In genomic region chr15:83065431-83065830, GRCh38 we compare ENCODE assay signal across 8 cellular contexts. TPM values are rescaled to one million over a fixed set of nuclear protein-coding genes. Genes with fewer than 3 reads are reported as not detected.
DNase-seq lines count a peak whose midpoint lies in the region; ATAC-seq and TF ChIP-seq lines count a peak whose summit lies in the region.

No MANE protein-coding gene starts in this region.

- H3K4me3 Mint-ChIP-seq in endothelial cell (ENCODE audit: unreplicated experiment) (peak overlapping the region; percentile 83), osteocyte (ENCODE audit: unreplicated experiment) (peak overlapping the region; percentile 84)

- H3K9ac ChIP-seq in DND-41 (ENCODE audit: low read depth, low read length) (peak overlapping the region; percentile 92), NT2/D1 (ENCODE audit: insufficient read length, low read depth) (peak overlapping the region; percentile 37)

- H3K4me1 ChIP-seq in DND-41 (ENCODE audit: insufficient read depth, low read length) (peaks cover 62% of the 10 kb centered on the region), NT2/D1 (ENCODE audit: insufficient read depth, insufficient read length) (peaks cover 5% of the 10 kb centered on the region)

- H3K4me1 Mint-ChIP-seq in endothelial cell (ENCODE audit: unreplicated experiment) (no peaks in the 10 kb centered on the region), osteocyte (ENCODE audit: unreplicated experiment) (peaks cover 3% of the 10 kb centered on the region)

- H3K9me3 Mint-ChIP-seq in endothelial cell (ENCODE audit: unreplicated experiment) = no peaks in the 10 kb centered on the region
- H3K9me3 Mint-ChIP-seq in osteocyte (ENCODE audit: unreplicated experiment) = no peaks in the 10 kb centered on the region

- no peak overlapping the region for H2AFZ ChIP-seq in DND-41 (ENCODE audit: low read depth, low read length)

- no peak for ATAC-seq in DND-41 (ENCODE audit: insufficient read depth, low read depth)
- no peak for ATAC-seq in HG03139 (IDR thresholded peaks at IDR 0.05; ENCODE audit: unreplicated experiment)

- no peaks in the 10 kb centered on the region for H3K36me3 Mint-ChIP-seq in endothelial cell (ENCODE audit: low read depth, unreplicated experiment)
- no peaks in the 10 kb centered on the region for H3K36me3 Mint-ChIP-seq in osteocyte (ENCODE audit: unreplicated experiment)

- no peaks in the 10 kb centered on the region for H3K27me3 ChIP-seq in DND-41 (ENCODE audit: insufficient read depth, low read length, poor library complexity)
- no peaks in the 10 kb centered on the region for H3K27me3 ChIP-seq in NT2/D1 (ENCODE audit: insufficient read depth, insufficient read length)

- H3K4me3 ChIP-seq in DND-41 (ENCODE audit: low read depth in 1 of 2, low read length in 2 of 2) (peak overlapping the region; percentile 73 to 98; a peak in 3 of 4 replicates), NT2/D1 (ENCODE audit: insufficient read length, low read depth) (peak overlapping the region; percentile 90)

- TF ChIP-seq CTCF in DND-41 (IDR thresholded peaks at IDR 0.05; ENCODE audit: borderline replicate concordance, extremely low read depth, low read length, poor library complexity, severe bottlenecking) (no peak), endothelial cell (IDR thresholded peaks at IDR 0.05; ENCODE audit: unreplicated experiment) (no peak), osteocyte (IDR thresholded peaks at IDR 0.05) (no peak)

- DNase-seq in DND-41 = no peak
- DNase-seq in NT2/D1 (ENCODE audit: low read depth, low spot score) = no peak
- DNase-seq in endothelial cell (ENCODE audit: low spot score) = no peak
- DNase-seq in osteocyte (ENCODE audit: extremely low spot score, unreplicated experiment) = no peak
- no peak for DNase-seq in NCI-H1092 treated with DMSO at 0.1 percent for 48 hours (lab: John Stamatoyannopoulos, UW)
- no peak for DNase-seq in NCI-H1092 (lab: John Stamatoyannopoulos, UW)
- no peak for DNase-seq in effector CD4-positive, alpha-beta T cell

- peak overlapping the region; percentile 75 for H3K4me2 ChIP-seq in DND-41 (ENCODE audit: insufficient read depth, low read length)

- peaks cover 40% of the 10 kb centered on the region for H4K20me1 ChIP-seq in DND-41 (ENCODE audit: insufficient read depth, low read length)

- no peaks in the 10 kb centered on the region for H3K9me3 ChIP-seq in DND-41 (ENCODE audit: insufficient read depth, low read length, severe bottlenecking)
- peaks cover 8% of the 10 kb centered on the region; the same call in 1 of the 2 replicates for H3K9me3 ChIP-seq in NT2/D1 (ENCODE audit: insufficient read depth, low read length)

- peak overlapping the region; percentile 17; the same call in 1 of the 2 replicates for H3K27ac ChIP-seq in DND-41 (ENCODE audit: low read length)

- peaks cover 31% of the 10 kb centered on the region for H3K36me3 ChIP-seq in DND-41 (ENCODE audit: insufficient read depth, low read length)
- H3K36me3 ChIP-seq in NT2/D1 (ENCODE audit: insufficient read depth, insufficient read length, low read length) = peaks cover 38% of the 10 kb centered on the region

- peaks cover 66% of the 10 kb centered on the region for H3K79me2 ChIP-seq in DND-41 (ENCODE audit: insufficient read depth, low read length)

- H3K27me3 Mint-ChIP-seq in endothelial cell (ENCODE audit: unreplicated experiment) (no peaks in the 10 kb centered on the region), osteocyte (ENCODE audit: unreplicated experiment) (no peaks in the 10 kb centered on the region)

- H3K27ac Mint-ChIP-seq in endothelial cell (ENCODE audit: unreplicated experiment) = peak overlapping the region; percentile 3
- H3K27ac Mint-ChIP-seq in osteocyte (ENCODE audit: unreplicated experiment) = peak overlapping the region; percentile 23

RNA-seq across cellular contexts. Expression of gene BTBD1, which starts 1.6 kb away (rescaled TPM):
- 47.2 TPM for total RNA-seq in endothelial cell (ENCODE audit: unreplicated experiment)
- total RNA-seq in osteocyte = 53.2 and 55.5 TPM in 2 replicates

RNA-seq across cellular contexts. Expression of gene TM6SF1, which starts 42.0 kb away (rescaled TPM):
- 6.0 TPM for total RNA-seq in endothelial cell (ENCODE audit: unreplicated experiment)
- total RNA-seq in osteocyte = 5.6 and 5.9 TPM in 2 replicates

RNA-seq across cellular contexts. Expression of gene C15orf40, which starts 54.0 kb away (rescaled TPM):
- total RNA-seq in endothelial cell (ENCODE audit: unreplicated experiment) (17.4 TPM), osteocyte (22.2 and 24.5 TPM in 2 replicates)
